In the genomic region with DNA sequence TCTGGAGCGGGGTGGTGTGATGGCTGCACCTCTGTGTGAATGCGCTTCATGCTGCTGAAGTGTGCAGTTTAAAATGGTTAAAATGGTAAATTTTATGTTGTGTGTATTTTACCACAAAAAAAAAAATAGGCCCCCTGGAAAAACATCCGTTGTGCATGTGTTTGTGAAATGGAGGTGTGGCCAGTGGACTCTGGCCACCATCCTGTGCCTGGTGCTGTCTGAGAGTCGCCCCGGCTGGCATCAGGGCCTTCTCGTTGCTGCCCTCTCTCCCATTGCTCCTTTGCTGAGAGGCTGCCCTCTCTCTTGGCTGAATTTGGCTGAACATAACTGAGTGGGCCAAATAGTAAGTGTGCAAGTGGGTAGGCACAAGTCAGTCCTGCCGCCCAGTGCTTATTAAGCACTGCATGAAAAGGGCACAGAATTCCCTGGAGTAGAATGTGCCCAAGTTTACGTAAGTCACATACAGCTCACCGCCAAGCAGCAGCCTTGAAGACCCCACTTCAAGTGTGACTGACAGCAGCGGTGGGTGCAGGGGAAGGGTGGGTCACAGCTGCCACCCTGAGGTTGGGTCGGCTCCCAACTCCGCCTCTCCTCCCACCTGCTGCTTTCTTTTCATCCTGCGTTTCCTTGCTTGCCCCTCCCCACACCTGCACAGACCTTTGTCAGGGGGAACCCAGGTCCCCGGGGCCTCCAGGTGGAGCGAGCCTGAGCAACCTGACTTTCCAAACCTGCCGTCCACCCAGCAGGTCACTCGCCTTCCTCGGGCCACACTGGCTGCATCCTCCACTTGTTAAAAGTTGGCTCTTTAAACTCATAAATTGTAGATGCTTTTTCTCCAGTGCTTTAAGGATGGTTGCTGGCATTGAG, we compare ENCODE assay signal across 16 cellular contexts. TPM values are rescaled to one million over a fixed set of nuclear protein-coding genes. Genes with fewer than 3 reads are reported as not detected.
DNase-seq lines count a peak whose midpoint lies in the region; ATAC-seq and TF ChIP-seq lines count a peak whose summit lies in the region.
"Had no signal": no experiment of that assay in that cellular context is flagged by ENCODE, and none has a peak within 500 bp of the region (broad histone marks: within the 10 kb centered on the region; RNA-seq: fewer than 3 reads in every experiment).

No MANE protein-coding gene starts in this region.

- no peak overlapping the region for H3K4me3 ChIP-seq in trophoblast cell (ENCODE audit: low read depth, low read length)
- H3K4me3 ChIP-seq: Peyer's patch, vagina had no signal

- H2BK5ac ChIP-seq in trophoblast cell (ENCODE audit: low read depth, low read length, poor library complexity): no peak overlapping the region

- no peak overlapping the region for H3K4me3 Mint-ChIP-seq in glutamatergic neuron (ENCODE audit: unreplicated experiment)
- H3K4me3 Mint-ChIP-seq: activated CD4-positive, alpha-beta T cell treated with anti-CD3 and anti-CD28 coated beads, Interleukin-2, amount 10 ng/mL, durations not matched to agents 7 days and 5 days; activated naive CD4-positive, alpha-beta T cell treated with anti-CD3 and anti-CD28 coated beads for 36 hours; CD4-positive, alpha-beta memory T cell; nephron progenitor cell; stimulated activated naive CD8-positive, alpha-beta T cell treated with anti-CD3 and anti-CD28 coated beads, Interleukin-15, Interleukin-2, amounts not matched to agents 100 ng/mL and 50 ng/mL, for 24 hours had no signal

- peaks cover 2% of the 10 kb centered on the region for H3K9me3 Mint-ChIP-seq in glutamatergic neuron (ENCODE audit: unreplicated experiment)
- H3K9me3 Mint-ChIP-seq: activated CD4-positive, alpha-beta T cell treated with anti-CD3 and anti-CD28 coated beads, Interleukin-2, amount 10 ng/mL, durations not matched to agents 7 days and 5 days; activated naive CD4-positive, alpha-beta T cell treated with anti-CD3 and anti-CD28 coated beads for 36 hours; CD4-positive, alpha-beta memory T cell; nephron progenitor cell; stimulated activated naive CD8-positive, alpha-beta T cell treated with anti-CD3 and anti-CD28 coated beads, Interleukin-15, Interleukin-2, amounts not matched to agents 100 ng/mL and 50 ng/mL, for 24 hours had no signal

- H3K36me3 ChIP-seq in trophoblast cell (ENCODE audit: control insufficient read depth in 1 of 2, insufficient read depth in 2 of 2, low read length in 2 of 2): peaks cover 45 to 54% of the 10 kb centered on the region in 2 experiments

- no peak overlapping the region for H3K23ac ChIP-seq in trophoblast cell (ENCODE audit: low read length)

- H3K9me3 ChIP-seq in trophoblast cell (ENCODE audit: insufficient read depth, low read depth, low read length): no peaks in the 10 kb centered on the region
- H3K9me3 ChIP-seq: Peyer's patch, vagina had no signal

- no peak overlapping the region for H2BK12ac ChIP-seq in trophoblast cell (ENCODE audit: low read length)

- H3K4me1 Mint-ChIP-seq in glutamatergic neuron (ENCODE audit: low read depth, unreplicated experiment): peaks cover under 1% of the 10 kb centered on the region

- H3K36me3 Mint-ChIP-seq in glutamatergic neuron (ENCODE audit: unreplicated experiment): no peaks in the 10 kb centered on the region

- DNase-seq in D341Med (ENCODE audit: low spot score) (peak; percentile 36), NCI-H345 treated with DMSO at 0.1 percent for 48 hours (lab: John Stamatoyannopoulos, UW; ENCODE audit: unreplicated experiment) (peak; percentile 33), glutamatergic neuron (no peak), trophoblast cell (no peak), SIG-M5 (lab: John Stamatoyannopoulos, UW) (no peak)
- DNase-seq: activated CD4-positive, alpha-beta T cell treated with anti-CD3 and anti-CD28 coated beads, Interleukin-2, amount 10 ng/mL, durations not matched to agents 7 days and 5 days; activated naive CD4-positive, alpha-beta T cell treated with anti-CD3 and anti-CD28 coated beads for 36 hours; CD4-positive, alpha-beta memory T cell; NCI-H82; nephron progenitor cell had no signal

- no peak overlapping the region for H3K18ac ChIP-seq in trophoblast cell (ENCODE audit: low read length)

- H3K27me3 Mint-ChIP-seq in glutamatergic neuron (ENCODE audit: unreplicated experiment): peaks cover under 1% of the 10 kb centered on the region
- H3K27me3 Mint-ChIP-seq: activated CD4-positive, alpha-beta T cell treated with anti-CD3 and anti-CD28 coated beads, Interleukin-2, amount 10 ng/mL, durations not matched to agents 7 days and 5 days; CD4-positive, alpha-beta memory T cell; stimulated activated naive CD8-positive, alpha-beta T cell treated with anti-CD3 and anti-CD28 coated beads, Interleukin-15, Interleukin-2, amounts not matched to agents 100 ng/mL and 50 ng/mL, for 24 hours had no signal

- H3K4me2 ChIP-seq in trophoblast cell (ENCODE audit: low read length): no peak overlapping the region

- H3K4me1 ChIP-seq in trophoblast cell (ENCODE audit: control insufficient read depth in 1 of 2, insufficient read depth in 2 of 2, low read length in 2 of 2): no peaks in the 10 kb centered on the region

- no peak overlapping the region for H4K8ac ChIP-seq in trophoblast cell (ENCODE audit: low read depth, low read length)

- peak overlapping the region; percentile 41 for H3K4ac ChIP-seq in trophoblast cell (ENCODE audit: low read depth, low read length)

- no peak overlapping the region for H2BK120ac ChIP-seq in trophoblast cell (ENCODE audit: insufficient read depth, low read length, poor library complexity)

- H3K27me3 ChIP-seq in trophoblast cell (ENCODE audit: insufficient read depth, low read length): no peaks in the 10 kb centered on the region
- H3K27me3 ChIP-seq: Peyer's patch, vagina had no signal

- H3K14ac ChIP-seq in trophoblast cell (ENCODE audit: low read length): no peak overlapping the region

- peak overlapping the region; percentile 1 for H4K12ac ChIP-seq in trophoblast cell (ENCODE audit: low read depth, low read length)

- ATAC-seq in HG02973 (IDR thresholded peaks at IDR 0.05; ENCODE audit: unreplicated experiment) (no peak), GM18502 (IDR thresholded peaks at IDR 0.05; ENCODE audit: poor library complexity, unreplicated experiment) (no peak), GM21576 (IDR thresholded peaks at IDR 0.05; ENCODE audit: unreplicated experiment) (no peak)

- no peak overlapping the region for H4K91ac ChIP-seq in trophoblast cell (ENCODE audit: low read depth, low read length)

- no peak overlapping the region for H2AK5ac ChIP-seq in trophoblast cell (ENCODE audit: low read length)

- no peak overlapping the region for H2AFZ ChIP-seq in trophoblast cell (ENCODE audit: insufficient read depth, low read length, poor library complexity)

- H3K79me1 ChIP-seq in trophoblast cell (ENCODE audit: low read length): no peaks in the 10 kb centered on the region

- no peak for TF ChIP-seq CTCF in glutamatergic neuron (IDR thresholded peaks at IDR 0.05; ENCODE audit: partially characterized antibody, unreplicated experiment)

- no peak overlapping the region for H3K9ac ChIP-seq in trophoblast cell (ENCODE audit: low read length)

- H3K27ac Mint-ChIP-seq in glutamatergic neuron (ENCODE audit: unreplicated experiment): peak overlapping the region; percentile 43
- H3K27ac Mint-ChIP-seq: activated CD4-positive, alpha-beta T cell treated with anti-CD3 and anti-CD28 coated beads, Interleukin-2, amount 10 ng/mL, durations not matched to agents 7 days and 5 days; activated naive CD4-positive, alpha-beta T cell treated with anti-CD3 and anti-CD28 coated beads for 36 hours; nephron progenitor cell; stimulated activated naive CD8-positive, alpha-beta T cell treated with anti-CD3 and anti-CD28 coated beads, Interleukin-15, Interleukin-2, amounts not matched to agents 100 ng/mL and 50 ng/mL, for 24 hours had no signal

- H3K79me2 ChIP-seq in trophoblast cell (ENCODE audit: control insufficient read depth, insufficient read depth, low read length, poor library complexity): peaks cover 12% of the 10 kb centered on the region

- no CpG with 5 or more reads among the region's 18 CpGs for WGBS in trophoblast cell (ENCODE audit: extremely low coverage, insufficient coverage, insufficient read length)

- no peak overlapping the region for H3K27ac ChIP-seq in trophoblast cell (ENCODE audit: low read depth, low read length)
- H3K27ac ChIP-seq: vagina had no signal

RNA-seq across cellular contexts. Expression of a gene that starts 46.8 kb away (rescaled TPM):
- 95.7 TPM for total RNA-seq in glutamatergic neuron (ENCODE audit: unreplicated experiment)
- 68.4 and 69.0 TPM in 2 replicates for polyA plus RNA-seq in trophoblast cell (2013)

Comparison
In these comparisons a context has a peak if more than half of its experiments do, and no peak if none do; other contexts are left out.
1. DNase-seq: peak in D341Med (single experiment) and NCI-H345 treated with DMSO at 0.1 percent for 48 hours (single experiment); none in glutamatergic neuron (single experiment), trophoblast cell (0 of 2) and SIG-M5 (single experiment).